Comparison of ENCODE assay signal across 22 cellular contexts in genomic region chr2:213317929-213318328, GRCh38. TPM values are rescaled to one million over a fixed set of nuclear protein-coding genes. Genes with fewer than 3 reads are reported as not detected.
DNase-seq lines count a peak whose midpoint lies in the region; ATAC-seq and TF ChIP-seq lines count a peak whose summit lies in the region.
"Had no signal": no experiment of that assay in that cellular context is flagged by ENCODE, and none has a peak within 500 bp of the region (broad histone marks: within the 10 kb centered on the region; RNA-seq: fewer than 3 reads in every experiment).

No MANE protein-coding gene starts in this region.

- no peaks in the 10 kb centered on the region for H3K27me3 Mint-ChIP-seq in CD4-positive, alpha-beta T cell
- H3K27me3 Mint-ChIP-seq: T-helper 17 cell had no signal

- CTCF ChIA-PET in CD4-positive, alpha-beta T cell (lab: Charles Lee) = no interaction called here

- no peak for TF ChIP-seq RAD21 in Ishikawa (IDR thresholded peaks at IDR 0.05; ENCODE audit: low read depth)

- no peak overlapping the region for H3K27ac Mint-ChIP-seq in CD4-positive, alpha-beta T cell
- H3K27ac Mint-ChIP-seq: endodermal cell, nephron progenitor cell, T-helper 17 cell had no signal

- peak; percentile 69 for TF ChIP-seq EP300 in Ishikawa (IDR thresholded peaks at IDR 0.05; ENCODE audit: borderline replicate concordance)

- TF ChIP-seq CTCF in astrocyte of the cerebellum (IDR thresholded peaks at IDR 0.05; ENCODE audit: low read depth, low read length, missing control alignments) = no peak
- TF ChIP-seq CTCF in CD4-positive, alpha-beta T cell (IDR thresholded peaks at IDR 0.05) = no peak

- no peak for ATAC-seq in CD4-positive, alpha-beta T cell (ENCODE audit: poor library complexity)
- ATAC-seq: T-helper 17 cell had no signal

- H3K27ac ChIP-seq in CD4-positive, alpha-beta T cell (ENCODE audit: low read depth, low read length) = no peak overlapping the region
- H3K27ac ChIP-seq: BLaER1 treated with 17β-estradiol and CSF1 and Interleukin-3, amounts not matched to agents 10 nM and 100 nM had no signal

- peaks cover 4% of the 10 kb centered on the region for H3K9me3 Mint-ChIP-seq in CD4-positive, alpha-beta T cell
- H3K9me3 Mint-ChIP-seq: endodermal cell, nephron progenitor cell had no signal

- DNase-seq in EH (ENCODE audit: low read depth) (peak; percentile 80), astrocyte of the cerebellum (ENCODE audit: low read depth) (peak; percentile 75), iris pigment epithelial cell (ENCODE audit: low read depth) (peak; percentile 91), NCI-H146 (lab: John Stamatoyannopoulos, UW) (no peak), KBM-7 (no peak)
- no peak for DNase-seq in activated CD4-positive, alpha-beta T cell treated with anti-CD3 and anti-CD28 coated beads for 4 hours
- DNase-seq in CD4-positive, alpha-beta T cell = no peak
- DNase-seq: activated CD4-positive, alpha-beta T cell treated with anti-CD3 and anti-CD28 coated beads for 1 hour; activated CD8-positive, alpha-beta memory T cell treated with anti-CD3 and anti-CD28 coated beads, Interleukin-2, amount 50 U/mL, for 48 hours; activated naive CD4-positive, alpha-beta T cell treated with Interleukin-2 at 50 U/mL for 16 hours; caudate nucleus; DMS53; endodermal cell; glutamatergic neuron; GOT3; NCI-H1092; nephron progenitor cell; NK-92 treated with Interleukin-12 subunit alpha and Interleukin-12 subunit beta, amount 100 ng/mL, for 24 hours; Right ventricle myocardium superior; T-helper 17 cell had no signal

- H3K4me3 ChIP-seq in astrocyte of the cerebellum (ENCODE audit: low read depth, low read length) = no peak overlapping the region
- H3K4me3 ChIP-seq: BLaER1 treated with 17β-estradiol and CSF1 and Interleukin-3, amounts not matched to agents 10 nM and 100 nM had no signal

- in situ Hi-C loops in astrocyte of the cerebellum (cut with HindIII; ENCODE audit: low sequenced_read_pairs) = no loop called here
- in situ Hi-C loops in KBM-7 (cut with MboI; ENCODE audit: low pct_unique_long_range_greater_than_20kb, low sequenced_read_pairs) = no loop called here

- H3K27me3 ChIP-seq in CD4-positive, alpha-beta T cell (ENCODE audit: control insufficient read depth, insufficient read depth, low read length) = no peaks in the 10 kb centered on the region
- H3K27me3 ChIP-seq: BLaER1 treated with 17β-estradiol and CSF1 and Interleukin-3, amounts not matched to agents 10 nM and 100 nM had no signal

- intact Hi-C loops in CD4-positive, alpha-beta T cell (cut with DNase I, micrococcal nuclease) = no loop called here

- no peaks in the 10 kb centered on the region for H3K9me3 ChIP-seq in CD4-positive, alpha-beta T cell (ENCODE audit: control insufficient read depth, low read length)
- H3K9me3 ChIP-seq: BLaER1 treated with 17β-estradiol and CSF1 and Interleukin-3, amounts not matched to agents 10 nM and 100 nM had no signal

- peaks cover 68% of the 10 kb centered on the region for H3K36me3 Mint-ChIP-seq in CD4-positive, alpha-beta T cell (ENCODE audit: low read depth)

- no peaks in the 10 kb centered on the region for H3K4me1 Mint-ChIP-seq in CD4-positive, alpha-beta T cell (ENCODE audit: low read depth)
- H3K4me1 Mint-ChIP-seq: nephron progenitor cell, T-helper 17 cell had no signal

- no peak overlapping the region for H3K4me3 Mint-ChIP-seq in CD4-positive, alpha-beta T cell
- H3K4me3 Mint-ChIP-seq: endodermal cell, nephron progenitor cell, T-helper 17 cell had no signal

- POLR2A ChIA-PET in CD4-positive, alpha-beta T cell (lab: Charles Lee) = no interaction called here

TF ChIP-seq in Ishikawa, 13 proteins besides CTCF, POLR2A, EP300 and RAD21:
- TF ChIP-seq TCF12 (IDR thresholded peaks at IDR 0.05; ENCODE audit: low read depth) = peak; percentile 65
- no peak for TF ChIP-seq CEBPB (IDR thresholded peaks at IDR 0.05)
- TF ChIP-seq CREB1 (IDR thresholded peaks at IDR 0.05; ENCODE audit: low read depth) = no peak
- no peak for TF ChIP-seq EGR1 (IDR thresholded peaks at IDR 0.05)
- TF ChIP-seq USF1 (IDR thresholded peaks at IDR 0.05) = no peak
- peak; percentile 59; the same call in 1 of the 2 replicates for TF ChIP-seq FOXM1 (IDR thresholded peaks at IDR 0.05; ENCODE audit: borderline replicate concordance, low read depth)
- TF ChIP-seq ZBTB7A (IDR thresholded peaks at IDR 0.05; ENCODE audit: low read depth) = no peak
- peak; percentile 80 for TF ChIP-seq NFIC (IDR thresholded peaks at IDR 0.05)
- TF ChIP-seq TAF1 (IDR thresholded peaks at IDR 0.05; ENCODE audit: low read depth) = no peak
- TF ChIP-seq TEAD4 (IDR thresholded peaks at IDR 0.05) = peak; percentile 63; the same call in 1 of the 2 replicates

RNA-seq across cellular contexts. Expression of gene SPAG16, which starts 33.7 kb away (rescaled TPM):
- 1 to 10 TPM; 2.8 to 3.2 TPM for total RNA-seq in CD4-positive, alpha-beta T cell

Comparison
In these comparisons a context has a peak if more than half of its experiments do, and no peak if none do; other contexts are left out.
1. DNase-seq: peak in EH (single experiment), astrocyte of the cerebellum (single experiment) and iris pigment epithelial cell (single experiment); none in activated CD4-positive, alpha-beta T cell treated with anti-CD3 and anti-CD28 coated beads for 4 hours (0 of 2), NCI-H146 (single experiment), KBM-7 (single experiment) and CD4-positive, alpha-beta T cell (0 of 10).